20 cellular contexts compared by ENCODE assay signal in the genomic region with DNA sequence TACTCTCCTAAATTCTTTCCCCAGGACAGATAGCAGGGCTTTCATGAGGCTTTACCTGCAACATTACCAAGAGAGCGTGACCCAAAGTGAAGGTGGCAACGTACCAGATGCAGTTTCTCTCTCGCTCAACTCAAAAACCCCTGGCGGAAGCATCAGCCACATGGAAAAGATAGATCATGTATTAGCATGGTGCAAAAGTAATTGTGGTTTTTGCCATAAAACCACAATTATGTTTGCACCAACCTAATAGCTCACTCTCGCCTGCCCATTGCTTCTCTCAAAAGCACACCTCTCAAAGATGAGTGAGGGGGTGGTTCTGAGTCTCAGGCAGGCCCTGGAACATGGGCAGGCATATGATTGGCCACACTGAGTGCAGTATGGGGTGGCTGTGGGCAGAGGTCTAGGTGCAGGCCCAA. TPM values are rescaled to one million over a fixed set of nuclear protein-coding genes. Genes with fewer than 3 reads are reported as not detected.
DNase-seq lines count a peak whose midpoint lies in the region; ATAC-seq, FAIRE-seq and TF ChIP-seq lines count a peak whose summit lies in the region.
"Had no signal": no experiment of that assay in that cellular context is flagged by ENCODE, and none has a peak within 500 bp of the region (broad histone marks: within the 10 kb centered on the region; RNA-seq: fewer than 3 reads in every experiment).

No MANE protein-coding gene starts in this region.

- no peaks in the 10 kb centered on the region for H3K9me3 Mint-ChIP-seq in activated CD4-positive, alpha-beta T cell treated with anti-CD3 and anti-CD28 coated beads for 36 hours (ENCODE audit: low read depth)

- H2BK20ac ChIP-seq in H1 (ENCODE audit: low read length), result no peak overlapping the region

- H3K27ac Mint-ChIP-seq in activated CD4-positive, alpha-beta T cell treated with anti-CD3 and anti-CD28 coated beads for 36 hours, result no peak overlapping the region
- H3K27ac Mint-ChIP-seq: CD4-positive, CD25-positive, alpha-beta regulatory T cell had no signal

- no peak overlapping the region for H3K4me3 ChIP-seq in H1 (ENCODE audit: extremely low read depth in 1 of 4, insufficient read depth in 2 of 4, low read depth in 3 of 4, low read length in 4 of 4)
- H3K4me3 ChIP-seq: heart left ventricle, mucosa of descending colon, skin epidermis had no signal

- ATAC-seq in activated CD4-positive, alpha-beta T cell treated with anti-CD3 and anti-CD28 coated beads for 36 hours, result peak; percentile 63
- ATAC-seq in GM21423 (IDR thresholded peaks at IDR 0.05; ENCODE audit: unreplicated experiment) (peak; percentile 67), HG03159 (IDR thresholded peaks at IDR 0.05; ENCODE audit: unreplicated experiment) (peak; percentile 52)
- ATAC-seq: heart left ventricle, mucosa of descending colon had no signal

- H3K23ac ChIP-seq in H1 (ENCODE audit: insufficient read length), result no peak overlapping the region

- H3K36me3 ChIP-seq in H1 (ENCODE audit: control insufficient read depth in 2 of 4, insufficient read depth in 4 of 4, low read length in 3 of 4), result no peaks in the 10 kb centered on the region

- H4K8ac ChIP-seq in H1 (ENCODE audit: extremely low read depth, insufficient read depth, low read length), result no peak overlapping the region

- H3K27me3 Mint-ChIP-seq in activated CD4-positive, alpha-beta T cell treated with anti-CD3 and anti-CD28 coated beads for 36 hours, result peaks cover 25% of the 10 kb centered on the region

- TF ChIP-seq POLR2A in H1 (IDR thresholded peaks at IDR 0.05; ENCODE audit: control extremely low read depth in 1 of 2, low read depth in 2 of 2, low read length in 2 of 2), result no peak

- no peaks in the 10 kb centered on the region; a peak in 1 of 7 replicates for H3K4me1 ChIP-seq in H1 (replicated peaks in 1 of 4; ENCODE audit: control insufficient read depth in 3 of 4, insufficient read depth in 4 of 4, low read length in 3 of 4)

- TF ChIP-seq CTCF in H1 (IDR thresholded peaks at IDR 0.05; ENCODE audit: control extremely low read depth in 1 of 3, insufficient read depth in 1 of 3, low read depth in 1 of 3, low read length in 3 of 3), result no peak

- no peaks in the 10 kb centered on the region for H3K27me3 ChIP-seq in H1 (replicated peaks in 1 of 4; ENCODE audit: control insufficient read depth in 3 of 4, extremely low read depth in 1 of 4, insufficient read depth in 3 of 4, low read length in 3 of 4)
- H3K27me3 ChIP-seq: heart left ventricle had no signal

- H3K79me2 ChIP-seq in H1 (ENCODE audit: control insufficient read depth in 1 of 2, insufficient read depth in 2 of 2, low read length in 2 of 2), result no peaks in the 10 kb centered on the region

- 0 out of 2 replicates have a peak overlapping the region, but pooled peaks have one; percentile 3 for H2AFZ ChIP-seq in H1 (ENCODE audit: low read length)

- H3K56ac ChIP-seq in H1 (replicated peaks; ENCODE audit: insufficient read length, low read depth, low read length), result no peak overlapping the region

- H4K91ac ChIP-seq in H1 (replicated peaks; ENCODE audit: insufficient read length, low read length), result no peak overlapping the region

- H3K79me1 ChIP-seq in H1 (ENCODE audit: low read depth, low read length), result no peaks in the 10 kb centered on the region

- WGBS in H1 (ENCODE audit: extremely low coverage in 1 of 2, insufficient coverage in 1 of 2, insufficient read length in 1 of 2, insufficient replicate concordance in 2 of 2, low coverage in 1 of 2, low lambda C conversion rate in 2 of 2, missing lambda C conversion rate in 1 of 2), 2 experiments, result 89% methylated on average over 5 of the region's 5 CpGs; no CpG with 5 or more reads in 1 of the 2 experiments

- intact Hi-C loops in activated CD4-positive, alpha-beta T cell treated with anti-CD3 and anti-CD28 coated beads for 36 hours (cut with DNase I, micrococcal nuclease), result no loop called here

- H4K20me1 ChIP-seq in H1 (replicated peaks in 1 of 2; ENCODE audit: control insufficient read depth in 1 of 2, insufficient read depth in 2 of 2, low read length in 2 of 2), result no peaks in the 10 kb centered on the region

- H3K27ac ChIP-seq in H1 (ENCODE audit: low read depth, low read length), result no peak overlapping the region
- H3K27ac ChIP-seq: 22Rv1, epithelial cell of prostate, skin epidermis had no signal

- no peak overlapping the region for H3K4me3 Mint-ChIP-seq in activated CD4-positive, alpha-beta T cell treated with anti-CD3 and anti-CD28 coated beads for 36 hours
- H3K4me3 Mint-ChIP-seq: CD4-positive, CD25-positive, alpha-beta regulatory T cell had no signal

- H3K4me1 Mint-ChIP-seq in activated CD4-positive, alpha-beta T cell treated with anti-CD3 and anti-CD28 coated beads for 36 hours, result peaks cover 8% of the 10 kb centered on the region
- H3K4me1 Mint-ChIP-seq: CD4-positive, CD25-positive, alpha-beta regulatory T cell had no signal

- H2BK120ac ChIP-seq in H1 (replicated peaks; ENCODE audit: low read depth, low read length), result no peak overlapping the region

- POLR2A ChIA-PET in activated CD4-positive, alpha-beta T cell treated with anti-CD3 and anti-CD28 coated beads for 36 hours (lab: Charles Lee), result no interaction called here
- POLR2A ChIA-PET in H1 (lab: Charles Lee; ENCODE audit: partially characterized antibody), result no interaction called here

- H2BK5ac ChIP-seq in H1 (ENCODE audit: low read depth, low read length), result no peak overlapping the region

- H3K4ac ChIP-seq in H1 (replicated peaks; ENCODE audit: insufficient read length, low read depth, low read length), result no peak overlapping the region

- TF ChIP-seq RAD21 in H1 (IDR thresholded peaks at IDR 0.05 in 1 of 2, conservative IDR thresholded peaks at IDR 0.05 in 1 of 2; ENCODE audit: low read depth in 2 of 2, low read length in 2 of 2), result no peak

- no peak overlapping the region for H4K5ac ChIP-seq in H1 (ENCODE audit: insufficient read length, low read depth, low read length)

- H3K36me3 Mint-ChIP-seq in activated CD4-positive, alpha-beta T cell treated with anti-CD3 and anti-CD28 coated beads for 36 hours (ENCODE audit: low read depth), result no peaks in the 10 kb centered on the region
- H3K36me3 Mint-ChIP-seq: CD4-positive, CD25-positive, alpha-beta regulatory T cell had no signal

- CTCF ChIA-PET in activated CD4-positive, alpha-beta T cell treated with anti-CD3 and anti-CD28 coated beads for 36 hours (lab: Charles Lee), result interaction anchor here (0.6 kb wide), 2 partner anchors 9 to 186 kb away, joined by 3 read pairs; no protein-coding TSS in a partner anchor
- CTCF ChIA-PET in H1 (lab: Charles Lee; ENCODE audit: partially characterized antibody), result no interaction called here

- DNase-seq in activated CD4-positive, alpha-beta T cell treated with anti-CD3 and anti-CD28 coated beads for 36 hours, result peak; percentile 45
- no peak for DNase-seq in activated CD4-positive, alpha-beta T cell treated with anti-CD3 and anti-CD28 coated beads, Interleukin-2, amount 50 U/mL, for 4 hours
- no peak for DNase-seq in H1 (ENCODE audit: low read depth in 1 of 2, low spot score in 2 of 2)
- DNase-seq in HT-29 (ENCODE audit: low spot score), result no peak
- DNase-seq in putamen (ENCODE audit: low spot score), result no peak
- DNase-seq in NCI-H2081 (lab: John Stamatoyannopoulos, UW), result no peak
- DNase-seq: activated T-cell treated with anti-CD3 and anti-CD28 coated beads for 4 hours; amygdala; CD4-positive, CD25-positive, alpha-beta regulatory T cell; EL; heart left ventricle; mucosa of descending colon; NCI-H1436; NCI-H524 treated with DMSO at 0.1 percent for 48 hours had no signal

- no peak for TF ChIP-seq EP300 in H1 (IDR thresholded peaks at IDR 0.05; ENCODE audit: borderline replicate concordance in 1 of 2, low read depth in 2 of 2, low read length in 2 of 2)

- H3K23me2 ChIP-seq in H1 (ENCODE audit: low read depth, low read length), result no peaks in the 10 kb centered on the region

- H3K14ac ChIP-seq in H1 (ENCODE audit: insufficient read length), result no peak overlapping the region

- no peak overlapping the region for H3K4me2 ChIP-seq in H1 (ENCODE audit: insufficient read depth in 1 of 2, low read depth in 2 of 2, low read length in 2 of 2)

- H2AK5ac ChIP-seq in H1 (ENCODE audit: low read depth, low read length), result no peak overlapping the region

- 0 out of 4 replicates have a peak, but pooled peaks cover 0 to 1% of the 10 kb centered on the region in 2 experiments for H3K9me3 ChIP-seq in H1 (ENCODE audit: insufficient read depth in 2 of 2, low read depth in 1 of 2, low read length in 1 of 2)
- H3K9me3 ChIP-seq: heart left ventricle, mucosa of descending colon had no signal

- no peak overlapping the region for H3K9ac ChIP-seq in H1 (replicated peaks in 1 of 4; ENCODE audit: extremely low read depth in 1 of 4, low read depth in 3 of 4, low read length in 3 of 4)

- no peak for FAIRE-seq in H1 (lab: Jason Lieb, UNC)

- no peak overlapping the region for H3K18ac ChIP-seq in H1 (ENCODE audit: extremely low read depth, low read length)

- no peak overlapping the region for H2BK12ac ChIP-seq in H1 (ENCODE audit: low read depth, low read length)

- H2BK15ac ChIP-seq in H1 (ENCODE audit: low read length), result no peak overlapping the region

TF ChIP-seq in H1, 55 proteins besides CTCF, POLR2A, EP300 and RAD21 (continues in another document):
- no peak for TF ChIP-seq HDAC2 (IDR thresholded peaks at IDR 0.05; ENCODE audit: borderline replicate concordance in 1 of 2, low read depth in 2 of 2, low read length in 2 of 2)
- TF ChIP-seq SIRT6 (IDR thresholded peaks at IDR 0.05; ENCODE audit: low read length), result no peak
- no peak for TF ChIP-seq TCF12 (IDR thresholded peaks at IDR 0.05; ENCODE audit: low read depth, low read length)
- TF ChIP-seq TAF7 (optimal IDR thresholded peaks at IDR 0.05; ENCODE audit: borderline replicate concordance, low read depth, low read length), result no peak
- TF ChIP-seq ZNF274 (IDR thresholded peaks at IDR 0.05; ENCODE audit: borderline replicate concordance, extremely low read depth, low read length), result no peak
- TF ChIP-seq SP4 (IDR thresholded peaks at IDR 0.05; ENCODE audit: low read length), result no peak
- no peak for TF ChIP-seq RFX5 (IDR thresholded peaks at IDR 0.05; ENCODE audit: borderline replicate concordance, low read depth, low read length)
- TF ChIP-seq TBP (IDR thresholded peaks at IDR 0.05; ENCODE audit: low read depth, low read length), result no peak
- TF ChIP-seq NANOG (IDR thresholded peaks at IDR 0.05; ENCODE audit: insufficient read depth, low read depth, low read length, poor library complexity, severe bottlenecking), result no peak

RNA-seq across cellular contexts. Expression of gene MS4A6A, which starts 7.0 kb away (rescaled TPM):
- total RNA-seq in activated CD4-positive, alpha-beta T cell treated with anti-CD3 and anti-CD28 coated beads for 36 hours, result not detected
- not detected in 2 replicates for total RNA-seq in H1 (2021; fragmentation: NEBNext Ultra II Directional; extraction: Animal tissue kit (Norgen Biotek cat#: 25700))
- polyA plus RNA-seq in H1 (2011; rRNA removed), result not detected in 2 replicates
- polyA plus RNA-seq in H1 (2011; cell fraction: cytosol; rRNA removed), result 0.08 TPM
- not detected for polyA plus RNA-seq in H1 (2011; cell fraction: nucleus; rRNA removed)
- not detected in 4 replicates for polyA plus RNA-seq in H1 (2012, experiment 1 of 2)
- not detected for polyA plus RNA-seq in H1 (2012, experiment 2 of 2)
- polyA plus RNA-seq in H1 (2013, experiment 1 of 2), result not detected
- not detected for polyA plus RNA-seq in H1 (2013, experiment 2 of 2)
- polyA minus RNA-seq in H1 (2011; rRNA and poly(A)+ RNA removed), result not detected in 2 replicates
- polyA minus RNA-seq in H1 (2011; cell fraction: cytosol; rRNA and poly(A)+ RNA removed), result not detected
- not detected for polyA minus RNA-seq in H1 (2011; cell fraction: nucleus; rRNA and poly(A)+ RNA removed)
- not detected in 2 replicates for total RNA-seq in HT-29 (2014; rRNA removed; shearing (Covaris generic))
- total RNA-seq: osteocyte had no signal
